Comparison of ENCODE assay signal across 20 cellular contexts in the genomic region with DNA sequence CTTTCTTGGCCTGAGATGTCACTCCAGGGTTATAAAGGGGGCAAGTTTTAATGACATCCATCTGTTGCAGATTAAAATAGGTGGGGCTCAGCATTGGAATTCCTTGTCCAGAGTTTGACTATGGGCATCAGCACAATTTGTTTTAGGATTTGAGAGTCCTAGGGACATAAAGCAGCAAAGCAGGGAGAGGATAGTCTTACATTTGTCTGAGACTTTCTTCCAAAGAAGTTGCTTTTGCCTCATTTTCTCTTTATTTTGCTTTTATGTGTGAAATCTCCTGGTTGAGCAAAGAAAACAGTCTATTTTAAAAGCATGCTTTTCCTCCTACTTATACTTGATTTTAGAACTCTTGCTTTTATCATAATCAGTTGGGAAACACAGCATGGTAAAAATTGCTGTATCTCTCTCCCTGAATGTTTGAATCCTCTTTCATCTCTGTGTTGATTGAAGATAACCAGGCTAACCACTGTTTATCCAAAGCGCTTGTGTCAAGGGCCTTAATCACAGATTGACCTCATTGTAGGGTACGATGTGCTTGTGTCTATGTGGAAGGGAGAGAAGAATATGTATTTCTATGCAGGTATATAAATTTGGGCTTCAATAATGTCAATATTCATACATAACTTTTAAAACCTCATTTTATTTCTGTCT.
"Had no signal": no experiment of that assay in that cellular context is flagged by ENCODE, and none has a peak within 500 bp of the region (broad histone marks: within the 10 kb centered on the region; RNA-seq: fewer than 3 reads in every experiment).

No MANE protein-coding gene starts in this region.

- H3K27me3 ChIP-seq: brain microvascular endothelial cell, gastroesophageal sphincter, upper lobe of right lung had no signal

- H3K4me1 ChIP-seq: upper lobe of right lung had no signal

- H3K4me1 Mint-ChIP-seq: activated T-helper 17 cell treated with anti-CD3 and anti-CD28 coated beads, Interleukin-2, amount 50 U/mL, for 72 hours; immature natural killer cell; stimulated activated effector memory CD8-positive, alpha-beta T cell treated with anti-CD3 and anti-CD28 coated beads, Interleukin-12 subunit alpha, Interleukin-12 subunit beta, amount 100 ng/mL, for 72 hours had no signal

- DNase-seq: activated CD4-positive, alpha-beta T cell treated with anti-CD3 and anti-CD28 coated beads, Interleukin-2, amount 50 U/mL, for 4 hours; activated naive CD4-positive, alpha-beta T cell treated with Interleukin-2 at 50 U/mL for 16 hours; activated T-cell treated with anti-CD3 and anti-CD28 coated beads for 4 hours; aorta; brain microvascular endothelial cell; immature natural killer cell; kidney glomerular epithelial cell; mesendoderm; occipital lobe; retina; small intestine; stimulated activated CD4-positive, alpha-beta T cell treated with anti-CD3 and anti-CD28 coated beads, Interleukin-4, amount 100 ng/mL, for 24 hours; upper lobe of right lung; WERI-Rb-1 had no signal

- H3K27ac Mint-ChIP-seq: activated T-helper 17 cell treated with anti-CD3 and anti-CD28 coated beads, Interleukin-2, amount 50 U/mL, for 72 hours; immature natural killer cell; stimulated activated effector memory CD8-positive, alpha-beta T cell treated with anti-CD3 and anti-CD28 coated beads, Interleukin-12 subunit alpha, Interleukin-12 subunit beta, amount 100 ng/mL, for 72 hours had no signal

- H3K4me3 Mint-ChIP-seq: activated T-helper 17 cell treated with anti-CD3 and anti-CD28 coated beads, Interleukin-2, amount 50 U/mL, for 72 hours; immature natural killer cell; stimulated activated effector memory CD8-positive, alpha-beta T cell treated with anti-CD3 and anti-CD28 coated beads, Interleukin-12 subunit alpha, Interleukin-12 subunit beta, amount 100 ng/mL, for 72 hours had no signal

- H3K27ac ChIP-seq: brain microvascular endothelial cell, coronary artery, gastroesophageal sphincter, SK-N-MC, thoracic aorta, upper lobe of right lung, WERI-Rb-1 had no signal

- H3K36me3 Mint-ChIP-seq: immature natural killer cell; stimulated activated effector memory CD8-positive, alpha-beta T cell treated with anti-CD3 and anti-CD28 coated beads, Interleukin-12 subunit alpha, Interleukin-12 subunit beta, amount 100 ng/mL, for 72 hours had no signal

- H3K36me3 ChIP-seq: brain microvascular endothelial cell, gastroesophageal sphincter, thoracic aorta, upper lobe of right lung, WERI-Rb-1 had no signal

- H3K9me3 ChIP-seq: gastroesophageal sphincter, thoracic aorta, upper lobe of right lung had no signal

- H3K9me3 Mint-ChIP-seq: activated T-helper 17 cell treated with anti-CD3 and anti-CD28 coated beads, Interleukin-2, amount 50 U/mL, for 72 hours; stimulated activated effector memory CD8-positive, alpha-beta T cell treated with anti-CD3 and anti-CD28 coated beads, Interleukin-12 subunit alpha, Interleukin-12 subunit beta, amount 100 ng/mL, for 72 hours had no signal

- H3K4me3 ChIP-seq: coronary artery, gastroesophageal sphincter, SK-N-MC, thoracic aorta, upper lobe of right lung had no signal

- ATAC-seq: activated T-helper 17 cell treated with anti-CD3 and anti-CD28 coated beads, Interleukin-2, amount 50 U/mL, for 72 hours; gastroesophageal sphincter; stimulated activated effector memory CD8-positive, alpha-beta T cell treated with anti-CD3 and anti-CD28 coated beads, Interleukin-12 subunit alpha, Interleukin-12 subunit beta, amount 100 ng/mL, for 72 hours; upper lobe of right lung had no signal
